1 cellular context compared by ENCODE assay signal in genomic region chr2:3169106-3169870, GRCh38.
TF ChIP-seq lines count a peak whose summit lies in the region.

No MANE protein-coding gene starts in this region.

TF ChIP-seq in WTC11, 78 proteins besides CTCF, POLR2A, EP300 and RAD21 (continued from another document):
- TF ChIP-seq, protein P1, sequence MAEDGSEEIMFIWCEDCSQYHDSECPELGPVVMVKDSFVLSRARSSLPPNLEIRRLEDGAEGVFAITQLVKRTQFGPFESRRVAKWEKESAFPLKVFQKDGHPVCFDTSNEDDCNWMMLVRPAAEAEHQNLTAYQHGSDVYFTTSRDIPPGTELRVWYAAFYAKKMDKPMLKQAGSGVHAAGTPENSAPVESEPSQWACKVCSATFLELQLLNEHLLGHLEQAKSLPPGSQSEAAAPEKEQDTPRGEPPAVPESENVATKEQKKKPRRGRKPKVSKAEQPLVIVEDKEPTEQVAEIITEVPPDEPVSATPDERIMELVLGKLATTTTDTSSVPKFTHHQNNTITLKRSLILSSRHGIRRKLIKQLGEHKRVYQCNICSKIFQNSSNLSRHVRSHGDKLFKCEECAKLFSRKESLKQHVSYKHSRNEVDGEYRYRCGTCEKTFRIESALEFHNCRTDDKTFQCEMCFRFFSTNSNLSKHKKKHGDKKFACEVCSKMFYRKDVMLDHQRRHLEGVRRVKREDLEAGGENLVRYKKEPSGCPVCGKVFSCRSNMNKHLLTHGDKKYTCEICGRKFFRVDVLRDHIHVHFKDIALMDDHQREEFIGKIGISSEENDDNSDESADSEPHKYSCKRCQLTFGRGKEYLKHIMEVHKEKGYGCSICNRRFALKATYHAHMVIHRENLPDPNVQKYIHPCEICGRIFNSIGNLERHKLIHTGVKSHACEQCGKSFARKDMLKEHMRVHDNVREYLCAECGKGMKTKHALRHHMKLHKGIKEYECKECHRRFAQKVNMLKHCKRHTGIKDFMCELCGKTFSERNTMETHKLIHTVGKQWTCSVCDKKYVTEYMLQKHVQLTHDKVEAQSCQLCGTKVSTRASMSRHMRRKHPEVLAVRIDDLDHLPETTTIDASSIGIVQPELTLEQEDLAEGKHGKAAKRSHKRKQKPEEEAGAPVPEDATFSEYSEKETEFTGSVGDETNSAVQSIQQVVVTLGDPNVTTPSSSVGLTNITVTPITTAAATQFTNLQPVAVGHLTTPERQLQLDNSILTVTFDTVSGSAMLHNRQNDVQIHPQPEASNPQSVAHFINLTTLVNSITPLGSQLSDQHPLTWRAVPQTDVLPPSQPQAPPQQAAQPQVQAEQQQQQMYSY (CRISPR knock-in tag; IDR thresholded peaks at IDR 0.05) = no peak
